Comparison of ENCODE assay signal across 22 cellular contexts in the genomic region with DNA sequence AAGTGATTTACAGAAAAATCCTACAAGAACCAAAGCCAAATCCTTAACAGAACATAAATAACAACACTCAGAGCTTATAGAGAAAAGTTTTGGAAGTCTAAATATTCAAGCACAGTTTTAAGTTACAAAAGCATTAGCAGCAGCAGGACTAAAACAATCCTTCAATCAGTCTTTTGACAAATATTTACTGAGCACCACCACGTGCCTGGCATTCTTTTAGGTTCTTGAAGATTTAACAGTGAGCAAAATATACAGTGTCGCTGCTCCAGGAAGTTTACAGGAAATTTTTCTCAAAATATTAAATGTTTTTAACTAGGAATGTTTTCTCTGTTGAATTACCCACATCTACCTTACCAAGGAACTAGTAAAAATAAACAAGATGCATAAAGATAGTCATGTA. TPM values are rescaled to one million over a fixed set of nuclear protein-coding genes. Genes with fewer than 3 reads are reported as not detected.
DNase-seq lines count a peak whose midpoint lies in the region; ATAC-seq, FAIRE-seq and TF ChIP-seq lines count a peak whose summit lies in the region.
"Had no signal": no experiment of that assay in that cellular context is flagged by ENCODE, and none has a peak within 500 bp of the region (broad histone marks: within the 10 kb centered on the region; RNA-seq: fewer than 3 reads in every experiment).

No MANE protein-coding gene starts in this region.

- no peak for TF ChIP-seq CTCF in endodermal cell (conservative IDR thresholded peaks at IDR 0.05)
- TF ChIP-seq CTCF in mesothelial cell of epicardium (IDR thresholded peaks at IDR 0.05; ENCODE audit: unreplicated experiment) = no peak
- no peak for TF ChIP-seq CTCF in type B pancreatic cell (conservative IDR thresholded peaks at IDR 0.05)

- no peaks in the 10 kb centered on the region for H3K9me3 ChIP-seq in SJCRH30 (replicated peaks)
- H3K9me3 ChIP-seq in endodermal cell (ENCODE audit: control insufficient read depth, low read length) = no peaks in the 10 kb centered on the region
- H3K9me3 ChIP-seq: BE2C had no signal

- no peak for TF ChIP-seq POLR2A in GM12891 (IDR thresholded peaks at IDR 0.05; ENCODE audit: low read depth, low read length)

- H3K4me1 ChIP-seq in SJCRH30 (peaks cover 22% of the 10 kb centered on the region), endodermal cell (ENCODE audit: control insufficient read depth, insufficient read depth, low read length) (peaks cover 7% of the 10 kb centered on the region)
- H3K4me1 ChIP-seq: BE2C had no signal

- ATAC-seq in stimulated activated naive CD8-positive, alpha-beta T cell treated with anti-CD3 and anti-CD28 coated beads, Interleukin-15, amount 100 ng/mL, for 72 hours = no peak
- ATAC-seq: GM12878, HepG2 had no signal

- H3K9me3 Mint-ChIP-seq in endodermal cell (no peaks in the 10 kb centered on the region), mesothelial cell of epicardium (no peaks in the 10 kb centered on the region), type B pancreatic cell (peaks cover 4% of the 10 kb centered on the region)
- no peaks in the 10 kb centered on the region for H3K9me3 Mint-ChIP-seq in stimulated activated naive CD8-positive, alpha-beta T cell treated with anti-CD3 and anti-CD28 coated beads, Interleukin-15, amount 100 ng/mL, for 72 hours
- H3K9me3 Mint-ChIP-seq: CD8-positive, alpha-beta memory T cell; H9 had no signal

- no peak for FAIRE-seq in GM12891 (lab: Jason Lieb, UNC)
- FAIRE-seq: GM12878, GM19239, H1, HepG2 had no signal

- H3K4me1 Mint-ChIP-seq in endodermal cell (peaks cover 37% of the 10 kb centered on the region), mesothelial cell of epicardium (peaks cover 44% of the 10 kb centered on the region), type B pancreatic cell (ENCODE audit: unreplicated experiment) (peaks cover 37% of the 10 kb centered on the region)
- H3K4me1 Mint-ChIP-seq in stimulated activated naive CD8-positive, alpha-beta T cell treated with anti-CD3 and anti-CD28 coated beads, Interleukin-15, amount 100 ng/mL, for 72 hours = no peaks in the 10 kb centered on the region
- H3K4me1 Mint-ChIP-seq: CD4-positive, CD25-positive, alpha-beta regulatory T cell; CD8-positive, alpha-beta memory T cell had no signal

- H3K9ac ChIP-seq in endodermal cell (ENCODE audit: extremely low read depth, low read length, poor library complexity, severe bottlenecking) = no peak overlapping the region

- H3K36me3 ChIP-seq in SJCRH30 (no peaks in the 10 kb centered on the region), endodermal cell (ENCODE audit: control insufficient read depth, insufficient read depth, low read length) (no peaks in the 10 kb centered on the region)
- H3K36me3 ChIP-seq: BE2C had no signal

- peaks cover 76% of the 10 kb centered on the region for H3K27me3 Mint-ChIP-seq in endodermal cell (ENCODE audit: insufficient read depth)
- no peaks in the 10 kb centered on the region for H3K27me3 Mint-ChIP-seq in mesothelial cell of epicardium (ENCODE audit: low read depth)
- peaks cover 42% of the 10 kb centered on the region for H3K27me3 Mint-ChIP-seq in stimulated activated naive CD8-positive, alpha-beta T cell treated with anti-CD3 and anti-CD28 coated beads, Interleukin-15, amount 100 ng/mL, for 72 hours
- no peaks in the 10 kb centered on the region for H3K27me3 Mint-ChIP-seq in type B pancreatic cell

- H3K27ac ChIP-seq in SJCRH30 (peak overlapping the region; percentile 11; the same call in 1 of the 2 replicates), endodermal cell (ENCODE audit: low read depth, low read length) (no peak overlapping the region)

- H3K4me3 Mint-ChIP-seq in endodermal cell (peak overlapping the region; percentile 16), mesothelial cell of epicardium (no peak overlapping the region), type B pancreatic cell (no peak overlapping the region)
- no peak overlapping the region for H3K4me3 Mint-ChIP-seq in stimulated activated naive CD8-positive, alpha-beta T cell treated with anti-CD3 and anti-CD28 coated beads, Interleukin-15, amount 100 ng/mL, for 72 hours
- H3K4me3 Mint-ChIP-seq: CD4-positive, CD25-positive, alpha-beta regulatory T cell; CD8-positive, alpha-beta memory T cell; H9 had no signal

- H3K4me3 ChIP-seq in SJCRH30 (no peak overlapping the region), endodermal cell (ENCODE audit: low read length) (peak overlapping the region; percentile 30)
- H3K4me3 ChIP-seq: GM12878 had no signal

- DNase-seq in SJCRH30 (no peak), endodermal cell (no peak), mesothelial cell of epicardium (ENCODE audit: low spot score in 2 of 2, unreplicated experiment in 2 of 2) (no peak), GM12891 (ENCODE audit: insufficient read length, low spot score) (no peak), type B pancreatic cell (ENCODE audit: extremely low spot score, unreplicated experiment) (no peak)
- DNase-seq in stimulated activated naive CD8-positive, alpha-beta T cell treated with anti-CD3 and anti-CD28 coated beads, Interleukin-15, amount 100 ng/mL, for 72 hours = no peak
- DNase-seq: ACHN; BE2C; C1 segment of cervical spinal cord; CD4-positive, CD25-positive, alpha-beta regulatory T cell; CD8-positive, alpha-beta memory T cell; COR-L47; DMS 273 treated with DMSO at 0.1 percent for 48 hours; DMS53; DND-41; EL; H9 had no signal

- no peaks in the 10 kb centered on the region for H3K27me3 ChIP-seq in SJCRH30
- peaks cover 22% of the 10 kb centered on the region for H3K27me3 ChIP-seq in endodermal cell (ENCODE audit: control insufficient read depth, insufficient read depth, low read length, poor library complexity, severe bottlenecking)

- H3K36me3 Mint-ChIP-seq in endodermal cell (ENCODE audit: low read depth) (no peaks in the 10 kb centered on the region), mesothelial cell of epicardium (peaks cover 17% of the 10 kb centered on the region), type B pancreatic cell (peaks cover 19% of the 10 kb centered on the region)
- H3K36me3 Mint-ChIP-seq: CD4-positive, CD25-positive, alpha-beta regulatory T cell; CD8-positive, alpha-beta memory T cell had no signal

- WGBS in endodermal cell (ENCODE audit: insufficient coverage in 1 of 2, insufficient read length in 1 of 2), 2 experiments = 33 to 41% methylated on average over 1 of the region's 2 CpGs

- no peak overlapping the region for H3K27ac Mint-ChIP-seq in endodermal cell
- H3K27ac Mint-ChIP-seq in mesothelial cell of epicardium = peak overlapping the region; percentile 55
- H3K27ac Mint-ChIP-seq in stimulated activated naive CD8-positive, alpha-beta T cell treated with anti-CD3 and anti-CD28 coated beads, Interleukin-15, amount 100 ng/mL, for 72 hours = no peak overlapping the region
- no peak overlapping the region for H3K27ac Mint-ChIP-seq in type B pancreatic cell
- H3K27ac Mint-ChIP-seq: CD4-positive, CD25-positive, alpha-beta regulatory T cell; CD8-positive, alpha-beta memory T cell; H9 had no signal

TF ChIP-seq in GM12891, 5 proteins besides CTCF, POLR2A, EP300 and RAD21:
- no peak for TF ChIP-seq POU2F2 (IDR thresholded peaks at IDR 0.05; ENCODE audit: low read depth, low read length)
- no peak for TF ChIP-seq TAF1 (IDR thresholded peaks at IDR 0.05; ENCODE audit: low read depth, low read length)
- no peak for TF ChIP-seq SPI1 (IDR thresholded peaks at IDR 0.05; ENCODE audit: low read depth, low read length)
- TF ChIP-seq PAX5 (IDR thresholded peaks at IDR 0.05; ENCODE audit: insufficient read depth, low read length, severe bottlenecking) = no peak
- TF ChIP-seq POLR2AphosphoS5 (IDR thresholded peaks at IDR 0.05; ENCODE audit: low read depth, low read length) = no peak
TF ChIP-seq in GM12891: peak in this region for 0.

RNA-seq across cellular contexts. Expression of a gene that starts 11.4 kb away (rescaled TPM):
- 1.7 TPM in 2 replicates for total RNA-seq in SJCRH30 (2014; rRNA removed; shearing (Covaris generic))
- total RNA-seq in endodermal cell (1 to 10 TPM; 7.7 to 9.9 TPM), mesothelial cell of epicardium (38.6 to 42.3 TPM (median 39.3 TPM) in 3 replicates), type B pancreatic cell (ENCODE audit: low replicate concordance) (27.2 and 41.8 TPM in 2 replicates)
- polyA plus RNA-seq in endodermal cell (2013, experiment 1 of 2) = 10.8 TPM
- polyA plus RNA-seq in endodermal cell (2013, experiment 2 of 2) = 10.9 TPM
- 0.65 TPM for polyA plus RNA-seq in GM12891 (2012; ENCODE audit: low read depth, missing spikeins)
- total RNA-seq: CD4-positive, CD25-positive, alpha-beta regulatory T cell; G401 had no signal
- polyA plus RNA-seq: HepG2 had no signal
